26 cellular contexts compared by ENCODE assay signal in genomic region chr17:19702231-19702641, GRCh38. TPM values are rescaled to one million over a fixed set of nuclear protein-coding genes. Genes with fewer than 3 reads are reported as not detected.
DNase-seq lines count a peak whose midpoint lies in the region; ATAC-seq and TF ChIP-seq lines count a peak whose summit lies in the region.
"Had no signal": no experiment of that assay in that cellular context is flagged by ENCODE, and none has a peak within 500 bp of the region (broad histone marks: within the 10 kb centered on the region; RNA-seq: fewer than 3 reads in every experiment).

No MANE protein-coding gene starts in this region.

- POLR2A ChIA-PET in CD8-positive, alpha-beta T cell (lab: Charles Lee): no interaction called here

- no peak overlapping the region for H3K4me3 ChIP-seq in left ventricle myocardium inferior
- no peak overlapping the region for H3K4me3 ChIP-seq in upper lobe of right lung
- H3K4me3 ChIP-seq in CD8-positive, alpha-beta T cell (ENCODE audit: low read depth, low read length): no peak overlapping the region
- H3K4me3 ChIP-seq: A549, lower lobe of right lung, stomach had no signal

- ATAC-seq in upper lobe of right lung: peak; percentile 15
- no peak for ATAC-seq in GM19023 (IDR thresholded peaks at IDR 0.05; ENCODE audit: unreplicated experiment)
- ATAC-seq in CD8-positive, alpha-beta T cell: no peak
- ATAC-seq: A549, lower lobe of right lung had no signal

- H3K27ac ChIP-seq in left ventricle myocardium inferior (replicated peaks) (peak overlapping the region; percentile 73), upper lobe of right lung (no peak overlapping the region)
- no peak overlapping the region for H3K27ac ChIP-seq in CD8-positive, alpha-beta T cell (ENCODE audit: low read depth, low read length)
- H3K27ac ChIP-seq: epithelial cell of prostate, stomach had no signal

- no peak overlapping the region for H3K4me3 Mint-ChIP-seq in CD8-positive, alpha-beta T cell
- H3K4me3 Mint-ChIP-seq: activated naive CD8-positive, alpha-beta T cell treated with anti-CD3 and anti-CD28 coated beads for 36 hours; type B pancreatic cell had no signal

- no peaks in the 10 kb centered on the region for H3K36me3 Mint-ChIP-seq in CD8-positive, alpha-beta T cell
- H3K36me3 Mint-ChIP-seq: activated naive CD8-positive, alpha-beta T cell treated with anti-CD3 and anti-CD28 coated beads for 36 hours; type B pancreatic cell had no signal

- no peak overlapping the region for H3K27ac Mint-ChIP-seq in CD8-positive, alpha-beta T cell
- H3K27ac Mint-ChIP-seq: activated naive CD8-positive, alpha-beta T cell treated with anti-CD3 and anti-CD28 coated beads for 36 hours; type B pancreatic cell had no signal

- H3K27me3 ChIP-seq in left ventricle myocardium inferior (ENCODE audit: low read depth): no peaks in the 10 kb centered on the region
- H3K27me3 ChIP-seq in upper lobe of right lung: no peaks in the 10 kb centered on the region
- no peaks in the 10 kb centered on the region for H3K27me3 ChIP-seq in CD8-positive, alpha-beta T cell (ENCODE audit: insufficient read depth, low read length)
- H3K27me3 ChIP-seq: stomach had no signal

- H3K36me3 ChIP-seq in left ventricle myocardium inferior: no peaks in the 10 kb centered on the region
- no peaks in the 10 kb centered on the region for H3K36me3 ChIP-seq in upper lobe of right lung
- no peaks in the 10 kb centered on the region for H3K36me3 ChIP-seq in CD8-positive, alpha-beta T cell (ENCODE audit: insufficient read depth, low read length)
- H3K36me3 ChIP-seq: lower lobe of right lung, stomach had no signal

- no peaks in the 10 kb centered on the region for H3K9me3 Mint-ChIP-seq in CD8-positive, alpha-beta T cell
- H3K9me3 Mint-ChIP-seq: activated naive CD8-positive, alpha-beta T cell treated with anti-CD3 and anti-CD28 coated beads for 36 hours; type B pancreatic cell had no signal

- H3K9me3 ChIP-seq in left ventricle myocardium inferior (replicated peaks): no peaks in the 10 kb centered on the region
- H3K9me3 ChIP-seq in upper lobe of right lung: no peaks in the 10 kb centered on the region
- H3K9me3 ChIP-seq in CD8-positive, alpha-beta T cell (ENCODE audit: low read length): no peaks in the 10 kb centered on the region
- H3K9me3 ChIP-seq: A549, lower lobe of right lung, stomach had no signal

- CTCF ChIA-PET in CD8-positive, alpha-beta T cell (lab: Charles Lee): interaction anchor here (1.2 kb wide), 1 partner anchor 42 kb away, joined by 3 read pairs; no protein-coding TSS in a partner anchor

- no peaks in the 10 kb centered on the region for H3K4me1 Mint-ChIP-seq in CD8-positive, alpha-beta T cell (ENCODE audit: low read depth)

- intact Hi-C loops in left ventricle myocardium inferior (cut with micrococcal nuclease): no loop called here
- intact Hi-C loops in cardiac septum (cut with DNase I): loop anchor here (5.0 kb wide), 1 partner anchor 60 kb away; no protein-coding TSS in a partner anchor
- intact Hi-C loops in upper lobe of right lung (cut with DNase I): no loop called here
- intact Hi-C loops in CD8-positive, alpha-beta T cell (cut with DNase I, micrococcal nuclease): no loop called here

- peaks cover 24% of the 10 kb centered on the region for H3K4me1 ChIP-seq in left ventricle myocardium inferior
- peaks cover 11% of the 10 kb centered on the region for H3K4me1 ChIP-seq in upper lobe of right lung
- no peaks in the 10 kb centered on the region for H3K4me1 ChIP-seq in CD8-positive, alpha-beta T cell (ENCODE audit: insufficient read depth, low read length)

- DNase-seq in left ventricle myocardium inferior (no peak), cardiac septum (ENCODE audit: low spot score) (no peak), SKM-1 (lab: John Stamatoyannopoulos, UW; ENCODE audit: unreplicated experiment) (peak; percentile 25), left kidney (ENCODE audit: low read depth, low spot score) (peak; percentile 86), upper lobe of right lung (no peak), HPDE6-E6E7 (ENCODE audit: extremely low spot score) (no peak)
- no peak for DNase-seq in CD8-positive, alpha-beta T cell
- DNase-seq: activated CD4-positive, alpha-beta T cell treated with anti-CD3 and anti-CD28 coated beads for 4 hours; activated naive CD8-positive, alpha-beta T cell treated with anti-CD3 and anti-CD28 coated beads for 36 hours; Calu3; hippocampal formation; lower lobe of right lung; NCI-H1105; NCI-H2081 treated with DMSO at 0.1 percent for 48 hours; NCI-H510A; Right ventricle myocardium superior; stimulated activated CD4-positive, alpha-beta T cell treated with anti-CD3 and anti-CD28 coated beads, Interleukin-4, amount 100 ng/mL, for 4 hours; stomach had no signal

- H3K27me3 Mint-ChIP-seq in CD8-positive, alpha-beta T cell (ENCODE audit: low read depth): no peaks in the 10 kb centered on the region
- H3K27me3 Mint-ChIP-seq: activated naive CD8-positive, alpha-beta T cell treated with anti-CD3 and anti-CD28 coated beads for 36 hours; type B pancreatic cell had no signal

- TF ChIP-seq CTCF in left ventricle myocardium inferior (IDR thresholded peaks at IDR 0.05; ENCODE audit: borderline replicate concordance): no peak
- TF ChIP-seq CTCF in upper lobe of right lung (IDR thresholded peaks at IDR 0.05): no peak
- no peak for TF ChIP-seq CTCF in CD8-positive, alpha-beta T cell (IDR thresholded peaks at IDR 0.05)

RNA-seq across cellular contexts. Expression of gene SLC47A2, which starts 14.1 kb away (rescaled TPM):
- total RNA-seq in left ventricle myocardium inferior (not detected), cardiac septum (not detected), upper lobe of right lung (not detected)
- not detected for total RNA-seq in CD8-positive, alpha-beta T cell
- total RNA-seq: activated naive CD8-positive, alpha-beta T cell treated with anti-CD3 and anti-CD28 coated beads for 36 hours; Calu3; fibroblast of villous mesenchyme; LHCN-M2; lower lobe of right lung; pulmonary artery endothelial cell; Right ventricle myocardium superior; stomach had no signal

RNA-seq across cellular contexts. Expression of gene ALDH3A1, which starts 45.9 kb away (rescaled TPM):
- total RNA-seq in left ventricle myocardium inferior: not detected
- 0.24 TPM for total RNA-seq in cardiac septum
- 10.5 TPM for total RNA-seq in upper lobe of right lung
- total RNA-seq in CD8-positive, alpha-beta T cell: not detected
- total RNA-seq: cerebellum, fibroblast of villous mesenchyme, LHCN-M2 had no signal

RNA-seq across cellular contexts. Expression of gene ALDH3A2, which starts 53.7 kb away (rescaled TPM):
- total RNA-seq in left ventricle myocardium inferior: 65.2 TPM
- 107 TPM for total RNA-seq in cardiac septum
- total RNA-seq in upper lobe of right lung: 134 TPM
- 10 to 100 TPM; 14.9 to 16.6 TPM for total RNA-seq in CD8-positive, alpha-beta T cell

Comparison
In these comparisons a context has a peak if more than half of its experiments do, and no peak if none do; other contexts are left out.
1. DNase-seq: peak in SKM-1 (single experiment) and left kidney (single experiment); none in left ventricle myocardium inferior (single experiment), cardiac septum (single experiment), upper lobe of right lung (single experiment), HPDE6-E6E7 (single experiment) and CD8-positive, alpha-beta T cell (0 of 7).